ENCODE assay signal across 19 cellular contexts in genomic region chr9:129118799-129119198, GRCh38. TPM values are rescaled to one million over a fixed set of nuclear protein-coding genes. Genes with fewer than 3 reads are reported as not detected.
DNase-seq lines count a peak whose midpoint lies in the region; ATAC-seq, FAIRE-seq and TF ChIP-seq lines count a peak whose summit lies in the region.
"Had no signal": no experiment of that assay in that cellular context is flagged by ENCODE, and none has a peak within 500 bp of the region (broad histone marks: within the 10 kb centered on the region; RNA-seq: fewer than 3 reads in every experiment).

No MANE protein-coding gene starts in this region.

- CTCF ChIA-PET in SK-N-SH (lab: Yijun Ruan, JAX) (interaction anchor here (1.4 to 3.0 kb wide), 2 partner anchors 12 to 13 kb away, joined by 3 to 16 read pairs; no protein-coding TSS in a partner anchor), HEK293 (lab: Yijun Ruan, JAX) (interaction anchor here (2.7 kb wide), 1 partner anchor 13 kb away, joined by 13 read pairs; no protein-coding TSS in a partner anchor), K562 (lab: Yijun Ruan, JAX; ENCODE audit: low intra/inter-chr PET ratio) (no interaction called here)

- no peak for TF ChIP-seq POLR2A in K562 (conservative IDR thresholded peaks at IDR 0.05)

- no peaks in the 10 kb centered on the region for H3K9me1 ChIP-seq in K562 (ENCODE audit: control insufficient read depth, insufficient read depth, low read length)

- intact Hi-C loops in K562 (cut with micrococcal nuclease): no loop called here

- H3K36me3 ChIP-seq in SK-N-SH (replicated peaks in 1 of 2; ENCODE audit: control insufficient read depth in 1 of 2, insufficient read depth in 2 of 2, low read length in 1 of 2): peaks cover 0 to 7% of the 10 kb centered on the region in 2 experiments
- peaks cover 4 to 29% of the 10 kb centered on the region in 2 experiments; a peak in 2 of 3 replicates for H3K36me3 ChIP-seq in HEK293 (ENCODE audit: control insufficient read depth in 2 of 2, insufficient read depth in 1 of 2, low read length in 2 of 2)
- H3K36me3 ChIP-seq in K562 (ENCODE audit: control insufficient read depth, insufficient read depth, low read length): peaks cover 34% of the 10 kb centered on the region; the same call in 2 of the 3 replicates

- H3K9ac ChIP-seq in SK-N-SH (no peak overlapping the region), K562 (ENCODE audit: insufficient read depth in 1 of 2, low read depth in 2 of 2, low read length in 2 of 2) (no peak overlapping the region)

- POLR2A ChIA-PET in SK-N-SH (lab: Yijun Ruan, JAX): interaction anchor here (0.6 kb wide), 1 partner anchor 8 kb away, joined by 3 read pairs; no protein-coding TSS in a partner anchor
- POLR2A ChIA-PET in HEK293 (lab: Yijun Ruan, JAX): interaction anchor here (0.6 kb wide), 1 partner anchor 21 kb away, joined by 4 read pairs; no protein-coding TSS in a partner anchor
- POLR2A ChIA-PET in K562 (lab: Yijun Ruan, JAX): no interaction called here

- peaks cover 72% of the 10 kb centered on the region for H3K79me2 ChIP-seq in SK-N-SH (ENCODE audit: insufficient read depth)
- H3K79me2 ChIP-seq in K562 (ENCODE audit: control insufficient read depth, insufficient read depth, low read length): peaks cover 48% of the 10 kb centered on the region

- no peak overlapping the region for H3K4me2 ChIP-seq in SK-N-SH
- no peak overlapping the region for H3K4me2 ChIP-seq in K562 (ENCODE audit: insufficient read depth, low read length)

- peaks cover 11% of the 10 kb centered on the region for H3K4me1 Mint-ChIP-seq in activated T-cell treated with anti-CD3 and anti-CD28 coated beads, Interleukin-2, amount 50 U/mL, for 4 hours (ENCODE audit: low read depth)

- no peaks in the 10 kb centered on the region for H3K9me3 Mint-ChIP-seq in activated T-cell treated with anti-CD3 and anti-CD28 coated beads, Interleukin-2, amount 50 U/mL, for 4 hours
- H3K9me3 Mint-ChIP-seq: CD4-positive, CD25-positive, alpha-beta regulatory T cell; CD8-positive, alpha-beta memory T cell; HFFc6 had no signal

- in situ Hi-C loops in K562 (cut with MboI): no loop called here

- H3K4me1 ChIP-seq in SK-N-SH (ENCODE audit: control insufficient read depth in 1 of 2, insufficient read depth in 2 of 2, low read depth in 1 of 2, low read length in 1 of 2) (peaks cover 2 to 12% of the 10 kb centered on the region in 2 experiments; a peak in 3 of 4 replicates), HEK293 (ENCODE audit: control insufficient read depth, insufficient read depth, low read length) (peaks cover under 1% of the 10 kb centered on the region; the same call in 1 of the 2 replicates), K562 (replicated peaks in 1 of 2; ENCODE audit: control insufficient read depth in 2 of 2, insufficient read depth in 2 of 2, low read length in 2 of 2) (peaks cover 4 to 13% of the 10 kb centered on the region in 2 experiments)
- H3K4me1 ChIP-seq: HAP-1 had no signal

- no peak overlapping the region for H3K27ac ChIP-seq in SK-N-SH (ENCODE audit: low read depth in 2 of 2, low read length in 1 of 2)
- no peak overlapping the region for H3K27ac ChIP-seq in HEK293 (ENCODE audit: extremely low read depth, low read depth, low read length)
- no peak overlapping the region for H3K27ac ChIP-seq in K562 (ENCODE audit: extremely low read depth, low read depth, low read length)
- H3K27ac ChIP-seq: 22Rv1 had no signal

- H3K4me3 ChIP-seq in SK-N-SH (ENCODE audit: low read depth in 2 of 2, low read length in 1 of 2): no peak overlapping the region
- no peak overlapping the region for H3K4me3 ChIP-seq in HEK293 (ENCODE audit: low read depth, low read length)
- no peak overlapping the region for H3K4me3 ChIP-seq in K562
- H3K4me3 ChIP-seq: HAP-1 had no signal

- H4K20me1 ChIP-seq in SK-N-SH (ENCODE audit: insufficient read depth): no peaks in the 10 kb centered on the region
- H4K20me1 ChIP-seq in K562 (replicated peaks; ENCODE audit: control insufficient read depth, insufficient read depth, low read length): peaks cover 3% of the 10 kb centered on the region; the same call in 1 of the 2 replicates

- peaks cover 17% of the 10 kb centered on the region for H3K36me3 Mint-ChIP-seq in activated T-cell treated with anti-CD3 and anti-CD28 coated beads, Interleukin-2, amount 50 U/mL, for 4 hours (ENCODE audit: insufficient read depth)

- WGBS in SK-N-SH (ENCODE audit: low lambda C conversion rate): 86% methylated on average over 4 of the region's 4 CpGs
- 78% methylated on average over 4 of the region's 4 CpGs for WGBS in K562 (ENCODE audit: insufficient coverage, low coverage, missing lambda C conversion rate)

- ATAC-seq in SK-N-SH treated with all-trans-retinoic acid at 6 μM for 48 hours (no peak), K562 (no peak)
- ATAC-seq in activated T-cell treated with anti-CD3 and anti-CD28 coated beads, Interleukin-2, amount 50 U/mL, for 4 hours: no peak

- H3K27me3 ChIP-seq in SK-N-SH (ENCODE audit: insufficient read depth) (no peaks in the 10 kb centered on the region), K562 (ENCODE audit: control insufficient read depth in 2 of 2, insufficient read depth in 2 of 2, low read length in 2 of 2) (no peaks in the 10 kb centered on the region)

- no peaks in the 10 kb centered on the region for H3K27me3 Mint-ChIP-seq in activated T-cell treated with anti-CD3 and anti-CD28 coated beads, Interleukin-2, amount 50 U/mL, for 4 hours (ENCODE audit: low read depth)
- H3K27me3 Mint-ChIP-seq: B cell; CD4-positive, CD25-positive, alpha-beta regulatory T cell; CD8-positive, alpha-beta memory T cell had no signal

- no peaks in the 10 kb centered on the region for H3K9me2 ChIP-seq in SK-N-SH

- no peak overlapping the region for H3K4me3 Mint-ChIP-seq in activated T-cell treated with anti-CD3 and anti-CD28 coated beads, Interleukin-2, amount 50 U/mL, for 4 hours
- H3K4me3 Mint-ChIP-seq: B cell; CD4-positive, CD25-positive, alpha-beta regulatory T cell; CD8-positive, alpha-beta memory T cell; HFFc6 had no signal

- no peak for TF ChIP-seq RAD21 in SK-N-SH (IDR thresholded peaks at IDR 0.05; ENCODE audit: low read length)
- TF ChIP-seq RAD21 in K562 (CRISPR knock-in tag; conservative IDR thresholded peaks at IDR 0.05 in 1 of 2, IDR thresholded peaks at IDR 0.05 in 1 of 2): no peak

- DNase-seq in SK-N-SH: no peak
- no peak for DNase-seq in K562 (ENCODE audit: extremely low read depth in 1 of 4, low spot score in 3 of 4)
- no peak for DNase-seq in activated T-cell treated with anti-CD3 and anti-CD28 coated beads, Interleukin-2, amount 50 U/mL, for 4 hours
- no peak for DNase-seq in DMS 273 treated with DMSO at 0.1 percent for 48 hours (lab: John Stamatoyannopoulos, UW)
- DNase-seq in activated naive CD4-positive, alpha-beta T cell treated with Interleukin-2 at 50 U/mL for 16 hours: no peak
- DNase-seq: C1 segment of cervical spinal cord; CD4-positive, CD25-positive, alpha-beta regulatory T cell; CD8-positive, alpha-beta memory T cell; COR-L47; HFFc6 had no signal

- peaks cover 7% of the 10 kb centered on the region for H3F3A ChIP-seq in SK-N-SH (replicated peaks; ENCODE audit: insufficient read depth)

- FAIRE-seq in K562 (lab: Jason Lieb, UNC): peak; percentile 44
- FAIRE-seq: G401.6, GM12891, GM19239, H1 had no signal

- TF ChIP-seq CTCF in SK-N-SH (IDR thresholded peaks at IDR 0.05) (no peak), HEK293 (tag by site-specific recombination; IDR thresholded peaks at IDR 0.05) (no peak), K562 (IDR thresholded peaks at IDR 0.05 in 2 of 3, conservative IDR thresholded peaks at IDR 0.05 in 1 of 3; ENCODE audit: insufficient read depth in 2 of 3, low read depth in 1 of 3, low read length in 3 of 3) (no peak)

- H2AFZ ChIP-seq in SK-N-SH (ENCODE audit: low read depth): no peak overlapping the region
- H2AFZ ChIP-seq in K562 (ENCODE audit: low read depth, low read length): no peak overlapping the region

- BruUV-seq in K562 (replicated peaks; lab: Mats Ljungman, UMichigan): no TSS peak

- H3K9me3 ChIP-seq in SK-N-SH (no peaks in the 10 kb centered on the region), HEK293 (ENCODE audit: control insufficient read depth, insufficient read depth, low read depth, low read length) (no peaks in the 10 kb centered on the region), K562 (replicated peaks; ENCODE audit: control insufficient read depth, insufficient read depth, low read depth, low read length) (no peaks in the 10 kb centered on the region)

- TF ChIP-seq EP300 in SK-N-SH (IDR thresholded peaks at IDR 0.05; ENCODE audit: borderline replicate concordance in 1 of 2, low read depth in 1 of 2, low read length in 1 of 2): no peak
- no peak for TF ChIP-seq EP300 in K562 (IDR thresholded peaks at IDR 0.05; ENCODE audit: low read length)

RNA-seq across cellular contexts. Expression of gene PTPA, which starts 7.6 kb away (rescaled TPM):
- polyA plus RNA-seq in SK-N-SH (2012; rRNA removed) (130 and 149 TPM in 2 replicates), K562 (2011; rRNA removed) (106 and 121 TPM in 2 replicates), K562 (2014; fragmentation: Illumina TruSeq; extraction: Trizol) (72.6 and 83.7 TPM in 2 replicates), K562 (2014; fragmentation: Nextera tagmentation; extraction: Ambion mirVana) (1 to 10 TPM; 1.7 to 3.4 TPM), K562 (2014; rRNA removed) (60.6 and 66.3 TPM in 2 replicates)
- polyA plus RNA-seq in SK-N-SH (2012; cell fraction: cytosol; rRNA removed): 92.2 and 118 TPM in 2 replicates
- 127 and 164 TPM in 2 replicates for polyA plus RNA-seq in SK-N-SH (2012; cell fraction: nucleus; rRNA removed)
- 42.2 and 97.6 TPM in 2 replicates for total RNA-seq in K562 (2011; cell fraction: chromatin; rRNA removed; ENCODE audit: low replicate concordance)
- total RNA-seq in K562 (2011; cell fraction: nucleolus; rRNA removed): 57.8 and 60.5 TPM in 2 replicates
- total RNA-seq in K562 (2011; cell fraction: nucleoplasm; rRNA removed): 50.5 and 57.4 TPM in 2 replicates
- total RNA-seq in K562 (2014; rRNA removed) (87.7 and 122 TPM in 2 replicates), K562 (2014; rRNA removed; fragmentation: Illumina TruSeq; extraction: Trizol) (54.0 and 58.6 TPM in 2 replicates), K562 (2015; rRNA removed; fragmentation: Illumina TruSeq; extraction: Trizol) (73.0 and 77.4 TPM in 2 replicates), K562 (2021) (109 and 119 TPM in 2 replicates)
- 85.0 and 104 TPM in 2 replicates for polyA plus RNA-seq in K562 (2011; cell fraction: cytosol; rRNA removed)
- polyA plus RNA-seq in K562 (2011; cell fraction: nucleus; rRNA removed): 59.1 and 61.5 TPM in 2 replicates
- polyA plus RNA-seq in K562 (2012): 76.9 and 94.0 TPM in 2 replicates
- polyA minus RNA-seq in K562 (2011; rRNA and poly(A)+ RNA removed): 99.5 and 120 TPM in 2 replicates
- 61.5 and 61.9 TPM in 2 replicates for polyA minus RNA-seq in K562 (2011; cell fraction: cytosol; rRNA and poly(A)+ RNA removed)
- 15.3 and 28.9 TPM in 2 replicates for polyA minus RNA-seq in K562 (2011; cell fraction: nucleus; rRNA and poly(A)+ RNA removed)
- 10 to 100 TPM; 80.7 to 90.2 (median 89.9) TPM for total RNA-seq in activated T-cell treated with anti-CD3 and anti-CD28 coated beads, Interleukin-2, amount 50 U/mL, for 4 hours

RNA-seq across cellular contexts. Expression of gene CRAT, which starts 8.2 kb away (rescaled TPM):
- polyA plus RNA-seq in SK-N-SH (2012; rRNA removed) (29.7 and 44.5 TPM in 2 replicates), K562 (2011; rRNA removed) (5.4 and 9.6 TPM in 2 replicates), K562 (2014; fragmentation: Illumina TruSeq; extraction: Trizol) (7.4 and 11.7 TPM in 2 replicates), K562 (2014; fragmentation: Nextera tagmentation; extraction: Ambion mirVana) (under 1 TPM; 0.20 to 0.67 TPM), K562 (2014; rRNA removed) (6.2 and 6.3 TPM in 2 replicates)
- polyA plus RNA-seq in SK-N-SH (2012; cell fraction: cytosol; rRNA removed): 20.8 and 32.9 TPM in 2 replicates
- polyA plus RNA-seq in SK-N-SH (2012; cell fraction: nucleus; rRNA removed): 59.3 and 67.2 TPM in 2 replicates
- 9.6 and 13.0 TPM in 2 replicates for total RNA-seq in K562 (2011; cell fraction: chromatin; rRNA removed; ENCODE audit: low replicate concordance)
- 6.7 and 10.3 TPM in 2 replicates for total RNA-seq in K562 (2011; cell fraction: nucleolus; rRNA removed)
- total RNA-seq in K562 (2011; cell fraction: nucleoplasm; rRNA removed): 6.0 and 8.1 TPM in 2 replicates
- total RNA-seq in K562 (2014; rRNA removed) (8.2 and 10.1 TPM in 2 replicates), K562 (2014; rRNA removed; fragmentation: Illumina TruSeq; extraction: Trizol) (2.7 and 3.7 TPM in 2 replicates), K562 (2015; rRNA removed; fragmentation: Illumina TruSeq; extraction: Trizol) (4.7 and 4.8 TPM in 2 replicates), K562 (2021) (13.8 and 14.8 TPM in 2 replicates)
- polyA plus RNA-seq in K562 (2011; cell fraction: cytosol; rRNA removed): 8.6 and 11.9 TPM in 2 replicates
- 12.2 and 15.8 TPM in 2 replicates for polyA plus RNA-seq in K562 (2011; cell fraction: nucleus; rRNA removed)
- 10.9 and 22.6 TPM in 2 replicates for polyA plus RNA-seq in K562 (2012)
- 5.0 and 5.1 TPM in 2 replicates for polyA minus RNA-seq in K562 (2011; rRNA and poly(A)+ RNA removed)
- 7.5 and 12.5 TPM in 2 replicates for polyA minus RNA-seq in K562 (2011; cell fraction: cytosol; rRNA and poly(A)+ RNA removed)
- 2.2 and 4.3 TPM in 2 replicates for polyA minus RNA-seq in K562 (2011; cell fraction: nucleus; rRNA and poly(A)+ RNA removed)
- 1 to 10 TPM; 3.4 to 5.2 (median 5.2) TPM for total RNA-seq in activated T-cell treated with anti-CD3 and anti-CD28 coated beads, Interleukin-2, amount 50 U/mL, for 4 hours

RNA-seq across cellular contexts. Expression of gene DOLPP1, which starts 37.9 kb away (rescaled TPM):
- 19.9 and 20.4 TPM in 2 replicates for polyA plus RNA-seq in SK-N-SH (2012; rRNA removed)
- 11.7 and 17.0 TPM in 2 replicates for polyA plus RNA-seq in SK-N-SH (2012; cell fraction: cytosol; rRNA removed)
- polyA plus RNA-seq in SK-N-SH (2012; cell fraction: nucleus; rRNA removed): 20.2 and 29.0 TPM in 2 replicates
- total RNA-seq in K562 (2011; cell fraction: chromatin; rRNA removed; ENCODE audit: low replicate concordance): 25.1 and 61.9 TPM in 2 replicates
- total RNA-seq in K562 (2011; cell fraction: nucleolus; rRNA removed): 71.3 and 71.4 TPM in 2 replicates
- 60.4 and 62.9 TPM in 2 replicates for total RNA-seq in K562 (2011; cell fraction: nucleoplasm; rRNA removed)
- 25.2 and 28.7 TPM in 2 replicates for total RNA-seq in K562 (2014; rRNA removed)
- 16.1 and 20.1 TPM in 2 replicates for total RNA-seq in K562 (2014; rRNA removed; fragmentation: Illumina TruSeq; extraction: Trizol)
- 29.8 and 30.5 TPM in 2 replicates for total RNA-seq in K562 (2015; rRNA removed; fragmentation: Illumina TruSeq; extraction: Trizol)
- 37.5 and 39.8 TPM in 2 replicates for total RNA-seq in K562 (2021)
- 33.4 and 36.2 TPM in 2 replicates for polyA plus RNA-seq in K562 (2011; rRNA removed)
- 45.2 and 65.3 TPM in 2 replicates for polyA plus RNA-seq in K562 (2011; cell fraction: cytosol; rRNA removed)
- 50.0 and 61.6 TPM in 2 replicates for polyA plus RNA-seq in K562 (2011; cell fraction: nucleus; rRNA removed)
- polyA plus RNA-seq in K562 (2012): 21.4 and 22.1 TPM in 2 replicates
- polyA plus RNA-seq in K562 (2014; fragmentation: Illumina TruSeq; extraction: Trizol): 34.6 and 38.7 TPM in 2 replicates
- polyA plus RNA-seq in K562 (2014; fragmentation: Nextera tagmentation; extraction: Ambion mirVana): 10 to 100 TPM in 1 of 2 experiments, 1 to 10 TPM in 1; 3.0 to 19.2 TPM
- polyA plus RNA-seq in K562 (2014; rRNA removed): 36.5 and 40.5 TPM in 2 replicates
- 19.4 and 20.2 TPM in 2 replicates for polyA minus RNA-seq in K562 (2011; rRNA and poly(A)+ RNA removed)
- 11.6 and 13.9 TPM in 2 replicates for polyA minus RNA-seq in K562 (2011; cell fraction: cytosol; rRNA and poly(A)+ RNA removed)
- polyA minus RNA-seq in K562 (2011; cell fraction: nucleus; rRNA and poly(A)+ RNA removed): 9.4 and 14.6 TPM in 2 replicates
- total RNA-seq in activated T-cell treated with anti-CD3 and anti-CD28 coated beads, Interleukin-2, amount 50 U/mL, for 4 hours: 10 to 100 TPM; 27.5 to 30.5 (median 30.3) TPM

RNA-seq across cellular contexts. Expression of gene IER5L, which starts 59.3 kb away (rescaled TPM):
- polyA plus RNA-seq in SK-N-SH (2012; rRNA removed) (8.9 and 16.2 TPM in 2 replicates), K562 (2011; rRNA removed) (0.52 and 1.6 TPM in 2 replicates), K562 (2014; fragmentation: Illumina TruSeq; extraction: Trizol) (0.25 and 0.29 TPM in 2 replicates), K562 (2014; fragmentation: Nextera tagmentation; extraction: Ambion mirVana) (under 1 TPM; 0.14 to 0.18 TPM), K562 (2014; rRNA removed) (4.0 and 4.7 TPM in 2 replicates)
- polyA plus RNA-seq in SK-N-SH (2012; cell fraction: cytosol; rRNA removed): 6.6 and 9.6 TPM in 2 replicates
- 22.0 and 25.7 TPM in 2 replicates for polyA plus RNA-seq in SK-N-SH (2012; cell fraction: nucleus; rRNA removed)
- total RNA-seq in K562 (2011; cell fraction: chromatin; rRNA removed; ENCODE audit: low replicate concordance): 0.25 and 1.5 TPM in 2 replicates
- total RNA-seq in K562 (2011; cell fraction: nucleolus; rRNA removed): 2.9 and 4.7 TPM in 2 replicates
- total RNA-seq in K562 (2011; cell fraction: nucleoplasm; rRNA removed): 1.9 and 2.3 TPM in 2 replicates
- total RNA-seq in K562 (2014; rRNA removed) (11.9 and 13.6 TPM in 2 replicates), K562 (2014; rRNA removed; fragmentation: Illumina TruSeq; extraction: Trizol) (0.19 and 0.22 TPM in 2 replicates), K562 (2015; rRNA removed; fragmentation: Illumina TruSeq; extraction: Trizol) (0.76 and 1.3 TPM in 2 replicates), K562 (2021) (4.9 and 5.7 TPM in 2 replicates)
- polyA plus RNA-seq in K562 (2011; cell fraction: cytosol; rRNA removed): 2.4 and 5.6 TPM in 2 replicates
- polyA plus RNA-seq in K562 (2011; cell fraction: nucleus; rRNA removed): 4.3 and 4.5 TPM in 2 replicates
- polyA plus RNA-seq in K562 (2012): 1.6 and 2.5 TPM in 2 replicates
- 0.32 and 0.48 TPM in 2 replicates for polyA minus RNA-seq in K562 (2011; rRNA and poly(A)+ RNA removed)
- polyA minus RNA-seq in K562 (2011; cell fraction: cytosol; rRNA and poly(A)+ RNA removed): 1.7 and 3.7 TPM in 2 replicates
- polyA minus RNA-seq in K562 (2011; cell fraction: nucleus; rRNA and poly(A)+ RNA removed): 3.2 and 4.7 TPM in 2 replicates
- total RNA-seq in activated T-cell treated with anti-CD3 and anti-CD28 coated beads, Interleukin-2, amount 50 U/mL, for 4 hours: 1 to 10 TPM; 1.6 to 1.9 (median 1.8) TPM
- polyA plus RNA-seq: CD4-positive, CD25-positive, alpha-beta regulatory T cell had no signal
